In the genomic region with DNA sequence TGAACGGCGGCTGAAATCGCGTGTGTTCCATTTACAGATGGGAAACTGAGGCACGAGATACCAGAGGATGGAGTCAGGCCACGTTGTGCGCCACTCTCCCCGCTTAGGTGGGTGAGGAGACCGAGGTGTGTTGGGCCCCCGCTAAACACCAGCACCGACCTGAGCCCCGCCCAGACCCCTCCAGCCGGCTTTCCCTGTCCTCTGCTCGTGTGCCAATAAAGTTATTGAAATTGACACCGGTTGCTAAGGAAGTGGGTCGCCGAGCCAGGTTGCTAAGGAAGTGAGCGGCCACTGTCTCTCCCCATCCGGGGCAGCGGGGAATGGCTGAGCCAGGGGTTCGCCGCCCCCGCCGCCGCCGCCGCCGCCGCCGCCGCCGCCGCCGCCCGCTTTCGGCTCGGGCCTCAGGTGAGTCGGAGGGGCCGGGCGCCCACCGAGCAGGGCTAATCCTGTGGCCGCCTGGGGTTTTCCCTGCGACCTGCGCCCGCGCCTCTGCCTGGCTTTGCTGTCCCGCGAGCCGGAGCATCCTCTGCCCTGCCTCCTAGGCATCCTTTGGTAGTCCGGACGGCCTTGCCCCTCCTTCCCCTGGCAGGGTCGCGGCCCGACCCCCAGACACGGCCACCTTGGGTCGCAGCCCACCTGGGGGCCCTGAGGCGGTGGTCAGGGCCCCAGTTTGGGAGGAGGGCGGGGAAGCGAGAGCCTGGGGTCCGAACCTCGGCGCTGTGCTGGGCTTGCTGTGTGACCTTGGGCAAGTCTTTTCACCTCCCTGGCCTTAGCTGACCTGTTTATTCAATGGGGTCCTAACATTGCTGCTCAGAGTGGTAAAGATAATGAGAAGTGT, we compare ENCODE assay signal across 1 cellular context.
A peak's percentile ranks its signal among the peaks of the same experiment; 100 is the strongest.
TF ChIP-seq lines count a peak whose summit lies in the region.

A gene (plus strand): TSS at position 291 of the 838 bp plus-strand sequence. CDS start 32,127 bp downstream, outside the sequence.

TF ChIP-seq in HEK293, 187 proteins besides CTCF, POLR2A, EP300 and RAD21 (continued from another document and continues in another):
- TF ChIP-seq, protein P1, sequence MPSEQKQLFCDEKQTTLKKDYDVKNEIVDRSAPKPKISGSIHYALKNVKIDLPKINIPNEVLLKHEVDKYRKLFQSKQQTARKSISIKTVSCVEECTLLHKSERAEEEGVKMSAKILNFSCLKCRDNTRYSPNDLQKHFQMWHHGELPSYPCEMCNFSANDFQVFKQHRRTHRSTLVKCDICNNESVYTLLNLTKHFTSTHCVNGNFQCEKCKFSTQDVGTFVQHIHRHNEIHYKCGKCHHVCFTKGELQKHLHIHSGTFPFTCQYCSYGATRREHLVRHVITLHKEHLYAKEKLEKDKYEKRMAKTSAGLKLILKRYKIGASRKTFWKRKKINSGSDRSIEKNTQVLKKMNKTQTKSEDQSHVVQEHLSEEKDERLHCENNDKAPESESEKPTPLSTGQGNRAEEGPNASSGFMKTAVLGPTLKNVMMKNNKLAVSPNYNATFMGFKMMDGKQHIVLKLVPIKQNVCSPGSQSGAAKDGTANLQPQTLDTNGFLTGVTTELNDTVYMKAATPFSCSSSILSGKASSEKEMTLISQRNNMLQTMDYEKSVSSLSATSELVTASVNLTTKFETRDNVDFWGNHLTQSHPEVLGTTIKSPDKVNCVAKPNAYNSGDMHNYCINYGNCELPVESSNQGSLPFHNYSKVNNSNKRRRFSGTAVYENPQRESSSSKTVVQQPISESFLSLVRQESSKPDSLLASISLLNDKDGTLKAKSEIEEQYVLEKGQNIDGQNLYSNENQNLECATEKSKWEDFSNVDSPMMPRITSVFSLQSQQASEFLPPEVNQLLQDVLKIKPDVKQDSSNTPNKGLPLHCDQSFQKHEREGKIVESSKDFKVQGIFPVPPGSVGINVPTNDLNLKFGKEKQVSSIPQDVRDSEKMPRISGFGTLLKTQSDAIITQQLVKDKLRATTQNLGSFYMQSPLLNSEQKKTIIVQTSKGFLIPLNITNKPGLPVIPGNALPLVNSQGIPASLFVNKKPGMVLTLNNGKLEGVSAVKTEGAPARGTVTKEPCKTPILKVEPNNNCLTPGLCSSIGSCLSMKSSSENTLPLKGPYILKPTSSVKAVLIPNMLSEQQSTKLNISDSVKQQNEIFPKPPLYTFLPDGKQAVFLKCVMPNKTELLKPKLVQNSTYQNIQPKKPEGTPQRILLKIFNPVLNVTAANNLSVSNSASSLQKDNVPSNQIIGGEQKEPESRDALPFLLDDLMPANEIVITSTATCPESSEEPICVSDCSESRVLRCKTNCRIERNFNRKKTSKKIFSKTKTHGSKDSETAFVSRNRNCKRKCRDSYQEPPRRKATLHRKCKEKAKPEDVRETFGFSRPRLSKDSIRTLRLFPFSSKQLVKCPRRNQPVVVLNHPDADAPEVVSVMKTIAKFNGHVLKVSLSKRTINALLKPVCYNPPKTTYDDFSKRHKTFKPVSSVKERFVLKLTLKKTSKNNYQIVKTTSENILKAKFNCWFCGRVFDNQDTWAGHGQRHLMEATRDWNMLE (tag by site-specific recombination; conservative IDR thresholded peaks at IDR 0.05; ENCODE audit: low read depth) = peak; percentile 86
- TF ChIP-seq ZBTB17 (tag by site-specific recombination; IDR thresholded peaks at IDR 0.05) (peak; percentile 47; the same call in 1 of the 2 replicates), ZNF24 (tag by site-specific recombination; IDR thresholded peaks at IDR 0.05) (peak; percentile 49), OVOL3 (tag by site-specific recombination; IDR thresholded peaks at IDR 0.05) (no peak), MYNN (tag by site-specific recombination; IDR thresholded peaks at IDR 0.05; ENCODE audit: borderline replicate concordance) (peak; percentile 52; the same call in 1 of the 2 replicates), KLF10 (tag by site-specific recombination; IDR thresholded peaks at IDR 0.05) (no peak; the same call in 1 of the 2 replicates), ZNF529 (tag by site-specific recombination; IDR thresholded peaks at IDR 0.05; ENCODE audit: insufficient replicate concordance) (no peak), ZFP3 (tag by site-specific recombination; IDR thresholded peaks at IDR 0.05; ENCODE audit: low read depth) (peak; percentile 17; the same call in 1 of the 2 replicates), ZNF157 (tag by site-specific recombination; IDR thresholded peaks at IDR 0.05) (no peak), ZSCAN30 (tag by site-specific recombination; IDR thresholded peaks at IDR 0.05) (peak; percentile 51; the same call in 1 of the 2 replicates), ZXDB (tag by site-specific recombination; IDR thresholded peaks at IDR 0.05) (peak; percentile 83), SP7 (tag by site-specific recombination; IDR thresholded peaks at IDR 0.05) (peak; percentile 79), KLF1 (tag by site-specific recombination; IDR thresholded peaks at IDR 0.05) (peak; percentile 59; the same call in 1 of the 2 replicates), SP3 (tag by site-specific recombination; IDR thresholded peaks at IDR 0.05) (peak; percentile 56; the same call in 1 of the 2 replicates), ZNF214 (tag by site-specific recombination; IDR thresholded peaks at IDR 0.05; ENCODE audit: borderline replicate concordance) (no peak), ZNF391 (tag by site-specific recombination; IDR thresholded peaks at IDR 0.05; ENCODE audit: borderline replicate concordance, low read depth) (no peak), ZFP37 (tag by site-specific recombination; IDR thresholded peaks at IDR 0.05) (no peak), ZNF549 (tag by site-specific recombination; IDR thresholded peaks at IDR 0.05) (no peak), ZNF548 (tag by site-specific recombination; IDR thresholded peaks at IDR 0.05) (no peak), ZBTB7A (tag by site-specific recombination; IDR thresholded peaks at IDR 0.05; ENCODE audit: low read depth) (peak; percentile 59; the same call in 1 of the 2 replicates), KLF8 (tag by site-specific recombination; IDR thresholded peaks at IDR 0.05) (peak; percentile 84), ZNF10 (tag by site-specific recombination; IDR thresholded peaks at IDR 0.05) (no peak), ZBTB21 (tag by site-specific recombination; IDR thresholded peaks at IDR 0.05) (no peak), ZSCAN23 (tag by site-specific recombination; IDR thresholded peaks at IDR 0.05) (0 out of 2 replicates have a peak, but pooled peaks have one; percentile 52), ZNF707 (tag by site-specific recombination; IDR thresholded peaks at IDR 0.05) (no peak), TRIM28 (IDR thresholded peaks at IDR 0.05; ENCODE audit: borderline replicate concordance, low read length) (no peak), OSR2 (tag by site-specific recombination; IDR thresholded peaks at IDR 0.05) (no peak), ZBTB20 (tag by site-specific recombination; IDR thresholded peaks at IDR 0.05) (no peak), ZNF175 (tag by site-specific recombination; IDR thresholded peaks at IDR 0.05) (no peak), ZNF354C (tag by site-specific recombination; IDR thresholded peaks at IDR 0.05; ENCODE audit: borderline replicate concordance, low read depth) (no peak), ZNF202 (tag by site-specific recombination; IDR thresholded peaks at IDR 0.05; ENCODE audit: borderline replicate concordance) (no peak)
- TF ChIP-seq, protein P2, sequence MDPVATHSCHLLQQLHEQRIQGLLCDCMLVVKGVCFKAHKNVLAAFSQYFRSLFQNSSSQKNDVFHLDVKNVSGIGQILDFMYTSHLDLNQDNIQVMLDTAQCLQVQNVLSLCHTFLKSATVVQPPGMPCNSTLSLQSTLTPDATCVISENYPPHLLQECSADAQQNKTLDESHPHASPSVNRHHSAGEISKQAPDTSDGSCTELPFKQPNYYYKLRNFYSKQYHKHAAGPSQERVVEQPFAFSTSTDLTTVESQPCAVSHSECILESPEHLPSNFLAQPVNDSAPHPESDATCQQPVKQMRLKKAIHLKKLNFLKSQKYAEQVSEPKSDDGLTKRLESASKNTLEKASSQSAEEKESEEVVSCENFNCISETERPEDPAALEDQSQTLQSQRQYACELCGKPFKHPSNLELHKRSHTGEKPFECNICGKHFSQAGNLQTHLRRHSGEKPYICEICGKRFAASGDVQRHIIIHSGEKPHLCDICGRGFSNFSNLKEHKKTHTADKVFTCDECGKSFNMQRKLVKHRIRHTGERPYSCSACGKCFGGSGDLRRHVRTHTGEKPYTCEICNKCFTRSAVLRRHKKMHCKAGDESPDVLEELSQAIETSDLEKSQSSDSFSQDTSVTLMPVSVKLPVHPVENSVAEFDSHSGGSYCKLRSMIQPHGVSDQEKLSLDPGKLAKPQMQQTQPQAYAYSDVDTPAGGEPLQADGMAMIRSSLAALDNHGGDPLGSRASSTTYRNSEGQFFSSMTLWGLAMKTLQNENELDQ (tag by site-specific recombination; IDR thresholded peaks at IDR 0.05; ENCODE audit: low read depth) = no peak
- TF ChIP-seq, protein P3, sequence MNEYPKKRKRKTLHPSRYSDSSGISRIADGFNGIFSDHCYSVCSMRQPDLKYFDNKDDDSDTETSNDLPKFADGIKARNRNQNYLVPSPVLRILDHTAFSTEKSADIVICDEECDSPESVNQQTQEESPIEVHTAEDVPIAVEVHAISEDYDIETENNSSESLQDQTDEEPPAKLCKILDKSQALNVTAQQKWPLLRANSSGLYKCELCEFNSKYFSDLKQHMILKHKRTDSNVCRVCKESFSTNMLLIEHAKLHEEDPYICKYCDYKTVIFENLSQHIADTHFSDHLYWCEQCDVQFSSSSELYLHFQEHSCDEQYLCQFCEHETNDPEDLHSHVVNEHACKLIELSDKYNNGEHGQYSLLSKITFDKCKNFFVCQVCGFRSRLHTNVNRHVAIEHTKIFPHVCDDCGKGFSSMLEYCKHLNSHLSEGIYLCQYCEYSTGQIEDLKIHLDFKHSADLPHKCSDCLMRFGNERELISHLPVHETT (tag by site-specific recombination; IDR thresholded peaks at IDR 0.05) = peak; percentile 37; the same call in 1 of the 2 replicates
- TF ChIP-seq, protein P4, sequence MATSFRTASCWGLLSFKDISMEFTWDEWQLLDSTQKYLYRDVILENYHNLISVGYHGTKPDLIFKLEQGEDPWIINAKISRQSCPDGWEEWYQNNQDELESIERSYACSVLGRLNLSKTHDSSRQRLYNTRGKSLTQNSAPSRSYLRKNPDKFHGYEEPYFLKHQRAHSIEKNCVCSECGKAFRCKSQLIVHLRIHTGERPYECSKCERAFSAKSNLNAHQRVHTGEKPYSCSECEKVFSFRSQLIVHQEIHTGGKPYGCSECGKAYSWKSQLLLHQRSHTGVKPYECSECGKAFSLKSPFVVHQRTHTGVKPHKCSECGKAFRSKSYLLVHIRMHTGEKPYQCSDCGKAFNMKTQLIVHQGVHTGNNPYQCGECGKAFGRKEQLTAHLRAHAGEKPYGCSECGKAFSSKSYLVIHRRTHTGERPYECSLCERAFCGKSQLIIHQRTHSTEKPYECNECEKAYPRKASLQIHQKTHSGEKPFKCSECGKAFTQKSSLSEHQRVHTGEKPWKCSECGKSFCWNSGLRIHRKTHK (tag by site-specific recombination; IDR thresholded peaks at IDR 0.05) = no peak
- TF ChIP-seq, protein P5, sequence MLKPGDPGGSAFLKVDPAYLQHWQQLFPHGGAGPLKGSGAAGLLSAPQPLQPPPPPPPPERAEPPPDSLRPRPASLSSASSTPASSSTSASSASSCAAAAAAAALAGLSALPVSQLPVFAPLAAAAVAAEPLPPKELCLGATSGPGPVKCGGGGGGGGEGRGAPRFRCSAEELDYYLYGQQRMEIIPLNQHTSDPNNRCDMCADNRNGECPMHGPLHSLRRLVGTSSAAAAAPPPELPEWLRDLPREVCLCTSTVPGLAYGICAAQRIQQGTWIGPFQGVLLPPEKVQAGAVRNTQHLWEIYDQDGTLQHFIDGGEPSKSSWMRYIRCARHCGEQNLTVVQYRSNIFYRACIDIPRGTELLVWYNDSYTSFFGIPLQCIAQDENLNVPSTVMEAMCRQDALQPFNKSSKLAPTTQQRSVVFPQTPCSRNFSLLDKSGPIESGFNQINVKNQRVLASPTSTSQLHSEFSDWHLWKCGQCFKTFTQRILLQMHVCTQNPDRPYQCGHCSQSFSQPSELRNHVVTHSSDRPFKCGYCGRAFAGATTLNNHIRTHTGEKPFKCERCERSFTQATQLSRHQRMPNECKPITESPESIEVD (tag by site-specific recombination; IDR thresholded peaks at IDR 0.05) = no peak
- TF ChIP-seq, protein P6, sequence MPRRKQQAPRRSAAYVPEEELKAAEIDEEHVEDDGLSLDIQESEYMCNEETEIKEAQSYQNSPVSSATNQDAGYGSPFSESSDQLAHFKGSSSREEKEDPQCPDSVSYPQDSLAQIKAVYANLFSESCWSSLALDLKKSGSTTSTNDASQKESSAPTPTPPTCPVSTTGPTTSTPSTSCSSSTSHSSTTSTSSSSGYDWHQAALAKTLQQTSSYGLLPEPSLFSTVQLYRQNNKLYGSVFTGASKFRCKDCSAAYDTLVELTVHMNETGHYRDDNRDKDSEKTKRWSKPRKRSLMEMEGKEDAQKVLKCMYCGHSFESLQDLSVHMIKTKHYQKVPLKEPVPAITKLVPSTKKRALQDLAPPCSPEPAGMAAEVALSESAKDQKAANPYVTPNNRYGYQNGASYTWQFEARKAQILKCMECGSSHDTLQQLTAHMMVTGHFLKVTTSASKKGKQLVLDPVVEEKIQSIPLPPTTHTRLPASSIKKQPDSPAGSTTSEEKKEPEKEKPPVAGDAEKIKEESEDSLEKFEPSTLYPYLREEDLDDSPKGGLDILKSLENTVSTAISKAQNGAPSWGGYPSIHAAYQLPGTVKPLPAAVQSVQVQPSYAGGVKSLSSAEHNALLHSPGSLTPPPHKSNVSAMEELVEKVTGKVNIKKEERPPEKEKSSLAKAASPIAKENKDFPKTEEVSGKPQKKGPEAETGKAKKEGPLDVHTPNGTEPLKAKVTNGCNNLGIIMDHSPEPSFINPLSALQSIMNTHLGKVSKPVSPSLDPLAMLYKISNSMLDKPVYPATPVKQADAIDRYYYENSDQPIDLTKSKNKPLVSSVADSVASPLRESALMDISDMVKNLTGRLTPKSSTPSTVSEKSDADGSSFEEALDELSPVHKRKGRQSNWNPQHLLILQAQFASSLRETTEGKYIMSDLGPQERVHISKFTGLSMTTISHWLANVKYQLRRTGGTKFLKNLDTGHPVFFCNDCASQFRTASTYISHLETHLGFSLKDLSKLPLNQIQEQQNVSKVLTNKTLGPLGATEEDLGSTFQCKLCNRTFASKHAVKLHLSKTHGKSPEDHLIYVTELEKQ (tag by site-specific recombination; IDR thresholded peaks at IDR 0.05; ENCODE audit: borderline replicate concordance) = no peak; the same call in 1 of the 2 replicates
- TF ChIP-seq, protein P7, sequence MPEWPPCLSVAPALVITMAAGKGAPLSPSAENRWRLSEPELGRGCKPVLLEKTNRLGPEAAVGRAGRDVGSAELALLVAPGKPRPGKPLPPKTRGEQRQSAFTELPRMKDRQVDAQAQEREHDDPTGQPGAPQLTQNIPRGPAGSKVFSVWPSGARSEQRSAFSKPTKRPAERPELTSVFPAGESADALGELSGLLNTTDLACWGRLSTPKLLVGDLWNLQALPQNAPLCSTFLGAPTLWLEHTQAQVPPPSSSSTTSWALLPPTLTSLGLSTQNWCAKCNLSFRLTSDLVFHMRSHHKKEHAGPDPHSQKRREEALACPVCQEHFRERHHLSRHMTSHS (tag by site-specific recombination; IDR thresholded peaks at IDR 0.05) = no peak
- TF ChIP-seq, protein P8, sequence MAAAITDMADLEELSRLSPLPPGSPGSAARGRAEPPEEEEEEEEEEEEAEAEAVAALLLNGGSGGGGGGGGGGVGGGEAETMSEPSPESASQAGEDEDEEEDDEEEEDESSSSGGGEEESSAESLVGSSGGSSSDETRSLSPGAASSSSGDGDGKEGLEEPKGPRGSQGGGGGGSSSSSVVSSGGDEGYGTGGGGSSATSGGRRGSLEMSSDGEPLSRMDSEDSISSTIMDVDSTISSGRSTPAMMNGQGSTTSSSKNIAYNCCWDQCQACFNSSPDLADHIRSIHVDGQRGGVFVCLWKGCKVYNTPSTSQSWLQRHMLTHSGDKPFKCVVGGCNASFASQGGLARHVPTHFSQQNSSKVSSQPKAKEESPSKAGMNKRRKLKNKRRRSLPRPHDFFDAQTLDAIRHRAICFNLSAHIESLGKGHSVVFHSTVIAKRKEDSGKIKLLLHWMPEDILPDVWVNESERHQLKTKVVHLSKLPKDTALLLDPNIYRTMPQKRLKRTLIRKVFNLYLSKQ (tag by site-specific recombination; IDR thresholded peaks at IDR 0.05; ENCODE audit: borderline replicate concordance) = no peak
